In the genomic region with DNA sequence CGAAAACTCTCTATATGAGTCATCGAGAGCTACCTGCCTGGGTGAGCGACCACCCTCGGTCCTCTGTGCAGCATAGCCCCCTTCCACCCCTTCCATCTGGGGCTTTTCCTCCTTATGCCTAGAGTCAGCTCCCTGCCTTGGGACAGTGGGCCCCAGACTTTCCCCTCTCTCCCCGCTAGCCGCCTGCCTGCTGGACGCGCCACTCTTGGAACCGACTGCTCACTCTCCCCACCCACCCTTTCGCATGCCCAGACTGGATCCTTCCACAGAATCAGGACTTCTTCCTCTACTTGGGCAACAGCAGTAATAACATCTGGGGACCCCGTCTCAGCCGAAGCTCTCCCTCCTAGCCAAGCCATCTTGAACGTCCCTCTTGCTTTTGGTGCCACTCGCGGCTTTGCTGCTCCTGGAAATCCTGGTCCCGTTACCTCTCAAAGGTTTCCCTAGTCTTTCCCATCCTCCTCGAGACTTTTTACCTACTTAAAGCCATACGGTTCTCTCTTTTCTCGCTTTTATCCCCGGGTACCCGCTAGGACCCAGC, we compare ENCODE assay signal across 8 cellular contexts. TPM values are rescaled to one million over a fixed set of nuclear protein-coding genes. Genes with fewer than 3 reads are reported as not detected.
DNase-seq lines count a peak whose midpoint lies in the region; ATAC-seq and TF ChIP-seq lines count a peak whose summit lies in the region.

No MANE protein-coding gene starts in this region.

- in situ Hi-C loops in astrocyte of the cerebellum (cut with HindIII; ENCODE audit: low sequenced_read_pairs) = loop anchor here (5.0 to 10.0 kb wide), 2 partner anchors 46 to 94 kb away; a partner anchor contains a TSS

- H3K4me3 ChIP-seq in Jurkat, Clone E6-1 (ENCODE audit: low read length) = peak overlapping the region; percentile 60
- H3K4me3 ChIP-seq in astrocyte of the cerebellum (ENCODE audit: low read depth, low read length) = peak overlapping the region; percentile 92

- no peak for ATAC-seq in GM21381 (IDR thresholded peaks at IDR 0.05; ENCODE audit: unreplicated experiment)
- no peak for ATAC-seq in HG02870 (IDR thresholded peaks at IDR 0.05; ENCODE audit: unreplicated experiment)

- peak; percentile 60 for DNase-seq in Daoy (ENCODE audit: low read depth)
- DNase-seq in Jurkat, Clone E6-1 (ENCODE audit: low read depth, low spot score) = no peak
- no peak for DNase-seq in astrocyte of the cerebellum (ENCODE audit: low read depth)
- peak; percentile 23 for DNase-seq in iPS-NIHi11 (ENCODE audit: low spot score)
- DNase-seq in stimulated activated naive CD4-positive, alpha-beta T cell treated with Interleukin-2 at 50 U/mL for 16 hours (lab: John Stamatoyannopoulos, UW) = peak; percentile 28
- no peak for DNase-seq in NCI-H2196 treated with DMSO at 0.1 percent for 48 hours (lab: John Stamatoyannopoulos, UW; ENCODE audit: unreplicated experiment)

- TF ChIP-seq CTCF in astrocyte of the cerebellum (IDR thresholded peaks at IDR 0.05; ENCODE audit: low read depth, low read length, missing control alignments) = no peak

RNA-seq across cellular contexts. Expression of a gene that starts 0.7 kb away (rescaled TPM):
- total RNA-seq in Daoy (2014; rRNA removed; shearing (Covaris generic)) = 54.3 and 69.6 TPM in 2 replicates
- polyA plus RNA-seq in Jurkat, Clone E6-1 (2012; ENCODE audit: insufficient read depth, insufficient read length) = 73.7 TPM

RNA-seq across cellular contexts. Expression of a gene that starts 10.7 kb away (rescaled TPM):
- total RNA-seq in Daoy (2014; rRNA removed; shearing (Covaris generic)) = 2.5 and 3.5 TPM in 2 replicates
- 9.6 TPM for polyA plus RNA-seq in Jurkat, Clone E6-1 (2012; ENCODE audit: insufficient read depth, insufficient read length)

RNA-seq across cellular contexts. Expression of a gene that starts 12.3 kb away (rescaled TPM):
- 4,200 and 4,689 TPM in 2 replicates for total RNA-seq in Daoy (2014; rRNA removed; shearing (Covaris generic))
- polyA plus RNA-seq in Jurkat, Clone E6-1 (2012; ENCODE audit: insufficient read depth, insufficient read length) = 8,487 TPM

RNA-seq across cellular contexts. Expression of a gene that starts 23.6 kb away (rescaled TPM):
- total RNA-seq in Daoy (2014; rRNA removed; shearing (Covaris generic)) = 148 and 156 TPM in 2 replicates
- 282 TPM for polyA plus RNA-seq in Jurkat, Clone E6-1 (2012; ENCODE audit: insufficient read depth, insufficient read length)

RNA-seq across cellular contexts. Expression of a gene that starts 24.4 kb away (rescaled TPM):
- total RNA-seq in Daoy (2014; rRNA removed; shearing (Covaris generic)) = 384 and 456 TPM in 2 replicates
- 525 TPM for polyA plus RNA-seq in Jurkat, Clone E6-1 (2012; ENCODE audit: insufficient read depth, insufficient read length)

Comparison
In these comparisons a context has a peak if more than half of its experiments do, and no peak if none do; other contexts are left out.
1. DNase-seq: peak in Daoy (single experiment), iPS-NIHi11 (single experiment) and stimulated activated naive CD4-positive, alpha-beta T cell treated with Interleukin-2 at 50 U/mL for 16 hours (single experiment); none in Jurkat, Clone E6-1 (single experiment), astrocyte of the cerebellum (single experiment) and NCI-H2196 treated with DMSO at 0.1 percent for 48 hours (single experiment).